33 cellular contexts compared by ENCODE assay signal in genomic region chr12:14357496-14357895, GRCh38.
"Had no signal": no experiment of that assay in that cellular context is flagged by ENCODE, and none has a peak within 500 bp of the region (broad histone marks: within the 10 kb centered on the region; RNA-seq: fewer than 3 reads in every experiment).

No MANE protein-coding gene starts in this region.

- ATAC-seq: activated CD4-positive, alpha-beta T cell treated with anti-CD3 and anti-CD28 coated beads for 36 hours; activated CD4-positive, CD25-positive, alpha-beta regulatory T cell treated with anti-CD3 and anti-CD28 coated beads, Interleukin-2, amount 50 U/mL, for 24 hours; activated CD8-positive, alpha-beta T cell treated with anti-CD3 and anti-CD28 coated beads, Interleukin-2, amount 10 ng/mL, durations not matched to agents 7 days and 5 days; PC-3; WTC11 had no signal

- H3K36me3 ChIP-seq: ascending aorta, cardiac muscle cell, MG63, Peyer's patch, SJSA1 had no signal

- DNase-seq: activated CD4-positive, alpha-beta T cell treated with anti-CD3 and anti-CD28 coated beads for 36 hours; activated CD4-positive, alpha-beta T cell treated with anti-CD3 and anti-CD28 coated beads, Interleukin-2, amount 10 ng/mL, durations not matched to agents 7 days and 5 days; activated CD4-positive, alpha-beta T cell treated with anti-CD3 and anti-CD28 coated beads, Interleukin-2, amount 50 U/mL, for 48 hours; activated CD8-positive, alpha-beta T cell treated with anti-CD3 and anti-CD28 coated beads, Interleukin-2, amount 10 ng/mL, durations not matched to agents 7 days and 5 days; activated gamma-delta T cell; activated naive CD4-positive, alpha-beta T cell treated with Interleukin-2 at 50 U/mL for 16 hours; activated naive CD8-positive, alpha-beta T cell treated with anti-CD3 and anti-CD28 coated beads, Interleukin-2, amount 10 ng/mL, durations not matched to agents 7 days and 5 days; activated T-cell treated with anti-CD3 and anti-CD28 coated beads, Interleukin-2, amount 50 U/mL, for 24 hours; amygdala; Kasumi-1; KG1; MG63; NCI-H1048; NCI-H1105 treated with DMSO at 0.1 percent for 48 hours; NCI-H1436; NCI-H1694; NCI-H1930; NCI-H2081 treated with DMSO at 0.1 percent for 48 hours; NCI-H2171; NCI-H510A; NCI-H526; NCI-H748 treated with DMSO at 0.1 percent for 48 hours; NK-92 treated with Interleukin-12 subunit alpha and Interleukin-12 subunit beta, amount 100 ng/mL, for 24 hours; PC-3; Peyer's patch; RPMI8226; SHP77 treated with DMSO at 0.1 percent for 48 hours; SK-N-SH had no signal

- H3K4me1 ChIP-seq: ascending aorta, Peyer's patch, SJSA1 had no signal

- H3K9me3 ChIP-seq: ascending aorta, MG63, Peyer's patch, SJSA1, SK-N-SH had no signal

- H3K27ac ChIP-seq: ascending aorta, cardiac muscle cell, Peyer's patch, SJSA1 had no signal

- H3K4me3 ChIP-seq: ascending aorta, cardiac muscle cell, MG63, Peyer's patch, SJSA1 had no signal

- H3K27me3 ChIP-seq: ascending aorta, cardiac muscle cell, MG63, Peyer's patch, SJSA1 had no signal
